15 cellular contexts compared by ENCODE assay signal in genomic region chr22:31683181-31684105, GRCh38. TPM values are rescaled to one million over a fixed set of nuclear protein-coding genes. Genes with fewer than 3 reads are reported as not detected.
A peak's percentile ranks its signal among the peaks of the same experiment; 100 is the strongest.
DNase-seq lines count a peak whose midpoint lies in the region; ATAC-seq and TF ChIP-seq lines count a peak whose summit lies in the region.
"Had no signal": no experiment of that assay in that cellular context is flagged by ENCODE, and none has a peak within 500 bp of the region (broad histone marks: within the 10 kb centered on the region; RNA-seq: fewer than 3 reads in every experiment).

No MANE protein-coding gene starts in this region.

- TF ChIP-seq POLR2A in stomach (IDR thresholded peaks at IDR 0.05): no peak

- no peak overlapping the region for H3K27ac ChIP-seq in CD4-positive, CD25-positive, alpha-beta regulatory T cell (ENCODE audit: insufficient read depth, low read length, poor library complexity, severe bottlenecking)
- H3K27ac ChIP-seq in esophagus (ENCODE audit: low read depth in 2 of 2, low read length in 1 of 2): peak overlapping the region; percentile 82 to 88
- peak overlapping the region; percentile 55 for H3K27ac ChIP-seq in rectal smooth muscle tissue (ENCODE audit: low read depth, low read length)
- H3K27ac ChIP-seq in stomach: peak overlapping the region in 1 of 5 donors; percentile 57
- H3K27ac ChIP-seq: upper lobe of right lung had no signal

- DNase-seq in CD4-positive, CD25-positive, alpha-beta regulatory T cell: no peak
- DNase-seq in stomach: no peak
- DNase-seq in hepatic stellate cell (ENCODE audit: low spot score): no peak
- DNase-seq in NCI-H2107 treated with DMSO at 0.1 percent for 48 hours (lab: John Stamatoyannopoulos, UW; ENCODE audit: unreplicated experiment): no peak
- DNase-seq: activated naive CD8-positive, alpha-beta T cell treated with anti-CD3 and anti-CD28 coated beads for 36 hours; erythroblast; heart left ventricle; NCI-H187 treated with DMSO at 0.1 percent for 48 hours; NCI-H524; OCI-M1; upper lobe of right lung had no signal

- no peak overlapping the region for H3K4me3 Mint-ChIP-seq in CD4-positive, CD25-positive, alpha-beta regulatory T cell
- H3K4me3 Mint-ChIP-seq: activated naive CD8-positive, alpha-beta T cell treated with anti-CD3 and anti-CD28 coated beads for 36 hours had no signal

- peaks cover 32% of the 10 kb centered on the region for H3K36me3 ChIP-seq in CD4-positive, CD25-positive, alpha-beta regulatory T cell (ENCODE audit: control insufficient read depth, insufficient read depth, low read length)
- H3K36me3 ChIP-seq in esophagus (ENCODE audit: control insufficient read depth in 2 of 2, insufficient read depth in 2 of 2, low read length in 1 of 2): peaks cover 5 to 8% of the 10 kb centered on the region in 2 donors
- no peaks in the 10 kb centered on the region for H3K36me3 ChIP-seq in rectal smooth muscle tissue (ENCODE audit: control insufficient read depth, insufficient read depth, low read length)
- H3K36me3 ChIP-seq in stomach: peaks cover 39 to 60% (median 59%) of the 10 kb centered on the region in 4 donors

- peaks cover 0 to 4% (median 0%) of the 10 kb centered on the region in 4 donors for H3K4me1 Mint-ChIP-seq in CD4-positive, CD25-positive, alpha-beta regulatory T cell

- WGBS in esophagus, 2 donors: 57 to 65% methylated on average over 13 of the region's 13 CpGs
- WGBS in stomach, 5 donors: 82 to 95% (median 90%) methylated on average over 13 of the region's 13 CpGs

- H3K4me1 ChIP-seq in CD4-positive, CD25-positive, alpha-beta regulatory T cell (ENCODE audit: control insufficient read depth, insufficient read depth, low read length, poor library complexity, severe bottlenecking): no peaks in the 10 kb centered on the region
- H3K4me1 ChIP-seq in esophagus (ENCODE audit: control insufficient read depth in 2 of 2, insufficient read depth in 2 of 2, low read length in 1 of 2) (peaks cover 0 to 12% of the 10 kb centered on the region in 2 donors), rectal smooth muscle tissue (ENCODE audit: control insufficient read depth, insufficient read depth, low read length) (peaks cover 21% of the 10 kb centered on the region), stomach (peaks cover 0 to 26% (median 10%) of the 10 kb centered on the region in 4 donors)

- intact Hi-C loops in stomach (cut with DNase I; ENCODE audit: low total_unique reads): no loop called here

- H3K9me3 ChIP-seq in CD4-positive, CD25-positive, alpha-beta regulatory T cell (ENCODE audit: control insufficient read depth in 2 of 2, low read length in 2 of 2): no peaks in the 10 kb centered on the region
- H3K9me3 ChIP-seq in esophagus (ENCODE audit: control insufficient read depth in 2 of 2, insufficient read depth in 1 of 2, low read depth in 1 of 2, low read length in 1 of 2) (no peaks in the 10 kb centered on the region), stomach (no peaks in the 10 kb centered on the region)
- H3K9me3 ChIP-seq: heart left ventricle, upper lobe of right lung had no signal

- H3K9me3 Mint-ChIP-seq in CD4-positive, CD25-positive, alpha-beta regulatory T cell: no peaks in the 10 kb centered on the region
- H3K9me3 Mint-ChIP-seq: activated naive CD8-positive, alpha-beta T cell treated with anti-CD3 and anti-CD28 coated beads for 36 hours had no signal

- TF ChIP-seq EP300 in stomach (IDR thresholded peaks at IDR 0.05): no peak

- no peaks in the 10 kb centered on the region for H3K27me3 Mint-ChIP-seq in CD4-positive, CD25-positive, alpha-beta regulatory T cell
- H3K27me3 Mint-ChIP-seq: activated naive CD8-positive, alpha-beta T cell treated with anti-CD3 and anti-CD28 coated beads for 36 hours had no signal

- H3K4me3 ChIP-seq in CD4-positive, CD25-positive, alpha-beta regulatory T cell (ENCODE audit: low read depth, low read length): no peak overlapping the region
- no peak overlapping the region for H3K4me3 ChIP-seq in esophagus (ENCODE audit: low read depth in 1 of 2, low read length in 2 of 2)
- H3K4me3 ChIP-seq in rectal smooth muscle tissue (ENCODE audit: low read length): no peak overlapping the region
- no peak overlapping the region for H3K4me3 ChIP-seq in stomach
- H3K4me3 ChIP-seq: heart left ventricle, upper lobe of right lung had no signal

- TF ChIP-seq CTCF in stomach (IDR thresholded peaks at IDR 0.05): no peak

- no peak overlapping the region for H3K9ac ChIP-seq in rectal smooth muscle tissue (ENCODE audit: low read length)

- ATAC-seq in CD4-positive, CD25-positive, alpha-beta regulatory T cell (ENCODE audit: low read depth in 2 of 2): no peak
- ATAC-seq in SK-N-SH treated with all-trans-retinoic acid at 6 μM for 48 hours: peak; percentile 60
- ATAC-seq in HG02973 (IDR thresholded peaks at IDR 0.05; ENCODE audit: unreplicated experiment): no peak
- ATAC-seq: upper lobe of right lung had no signal

- H3K36me3 Mint-ChIP-seq in CD4-positive, CD25-positive, alpha-beta regulatory T cell: peaks cover 21% of the 10 kb centered on the region

- H3K27me3 ChIP-seq in CD4-positive, CD25-positive, alpha-beta regulatory T cell (ENCODE audit: control insufficient read depth, insufficient read depth, low read length): no peaks in the 10 kb centered on the region
- H3K27me3 ChIP-seq in esophagus (ENCODE audit: control insufficient read depth in 1 of 2, insufficient read depth in 2 of 2, low read length in 2 of 2): no peaks in the 10 kb centered on the region
- H3K27me3 ChIP-seq in rectal smooth muscle tissue (ENCODE audit: control insufficient read depth, insufficient read depth, low read length): no peaks in the 10 kb centered on the region
- no peaks in the 10 kb centered on the region for H3K27me3 ChIP-seq in stomach
- H3K27me3 ChIP-seq: heart left ventricle, upper lobe of right lung had no signal

- peak overlapping the region in 2 of 3 donors; percentile 34 to 38 for H3K27ac Mint-ChIP-seq in CD4-positive, CD25-positive, alpha-beta regulatory T cell

TF ChIP-seq in SK-N-SH treated with all-trans-retinoic acid at 6 μM for 48 hours, 23 proteins besides CTCF, POLR2A, EP300 and RAD21:
- TF ChIP-seq TCF4 (CRISPR knock-in tag; IDR thresholded peaks at IDR 0.05; ENCODE audit: borderline replicate concordance) (no peak), ISL1 (CRISPR knock-in tag; IDR thresholded peaks at IDR 0.05) (no peak), ARNTL (CRISPR knock-in tag; IDR thresholded peaks at IDR 0.05; ENCODE audit: borderline replicate concordance, low read depth) (no peak), ZC3H10 (CRISPR knock-in tag; IDR thresholded peaks at IDR 0.05) (no peak), CSRNP3 (CRISPR knock-in tag; IDR thresholded peaks at IDR 0.05) (no peak), GLIS3 (CRISPR knock-in tag; IDR thresholded peaks at IDR 0.05) (no peak), CREB5 (CRISPR knock-in tag; IDR thresholded peaks at IDR 0.05; ENCODE audit: low read depth) (no peak)
TF ChIP-seq in SK-N-SH treated with all-trans-retinoic acid at 6 μM for 48 hours: peak in this region for 0.

RNA-seq across cellular contexts. Expression of gene PISD, which starts 21.4 kb away (rescaled TPM):
- total RNA-seq in CD4-positive, CD25-positive, alpha-beta regulatory T cell: 41.5 TPM
- polyA plus RNA-seq in CD4-positive, CD25-positive, alpha-beta regulatory T cell: 10 to 100 TPM; 12.7 to 19.4 (median 15.4) TPM
- polyA plus RNA-seq in esophagus (10 to 100 TPM; 24.7 to 30.4 TPM), stomach (10 to 100 TPM; 13.9 to 27.4 (median 16.8) TPM)
- 10 to 100 TPM; 10.3 to 99.8 (median 56.2) TPM for total RNA-seq in stomach
